2 cellular contexts compared by ENCODE assay signal in genomic region chr4:48342559-48342878, GRCh38.
TF ChIP-seq lines count a peak whose summit lies in the region.

No MANE protein-coding gene starts in this region.

TF ChIP-seq in SK-N-SH, 30 proteins besides CTCF, POLR2A, EP300 and RAD21 (continued from another document):
- TF ChIP-seq SMC3 (IDR thresholded peaks at IDR 0.05; ENCODE audit: low read depth, low read length) = no peak
- TF ChIP-seq GATA2 (CRISPR knock-in tag; IDR thresholded peaks at IDR 0.05) = no peak
- no peak for TF ChIP-seq IRF3 (IDR thresholded peaks at IDR 0.05; ENCODE audit: low read depth, low read length)
- no peak for TF ChIP-seq EZH2phosphoT487 (IDR thresholded peaks at IDR 0.05; ENCODE audit: borderline replicate concordance, low read depth)
- TF ChIP-seq, protein P1, sequence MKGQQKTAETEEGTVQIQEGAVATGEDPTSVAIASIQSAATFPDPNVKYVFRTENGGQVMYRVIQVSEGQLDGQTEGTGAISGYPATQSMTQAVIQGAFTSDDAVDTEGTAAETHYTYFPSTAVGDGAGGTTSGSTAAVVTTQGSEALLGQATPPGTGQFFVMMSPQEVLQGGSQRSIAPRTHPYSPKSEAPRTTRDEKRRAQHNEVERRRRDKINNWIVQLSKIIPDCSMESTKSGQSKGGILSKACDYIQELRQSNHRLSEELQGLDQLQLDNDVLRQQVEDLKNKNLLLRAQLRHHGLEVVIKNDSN (IDR thresholded peaks at IDR 0.05; ENCODE audit: borderline replicate concordance, low read depth) = no peak
- no peak for TF ChIP-seq REST (IDR thresholded peaks at IDR 0.05; ENCODE audit: low read depth, low read length)
- no peak for TF ChIP-seq FOXM1 (IDR thresholded peaks at IDR 0.05; ENCODE audit: low read depth)
- TF ChIP-seq USF2 (IDR thresholded peaks at IDR 0.05; ENCODE audit: borderline replicate concordance, low read depth, low read length) = no peak
- TF ChIP-seq RXRA (IDR thresholded peaks at IDR 0.05; ENCODE audit: borderline replicate concordance, low read depth) = no peak
- TF ChIP-seq TAF1 (IDR thresholded peaks at IDR 0.05; ENCODE audit: borderline replicate concordance, low read depth, low read length) = no peak
- TF ChIP-seq PBX3 (IDR thresholded peaks at IDR 0.05) = no peak
- no peak for TF ChIP-seq TEAD4 (IDR thresholded peaks at IDR 0.05; ENCODE audit: borderline replicate concordance, insufficient read depth)

TF ChIP-seq in H1, 55 proteins besides CTCF, POLR2A, EP300 and RAD21:
- no peak for TF ChIP-seq ATF3 (IDR thresholded peaks at IDR 0.05; ENCODE audit: insufficient read depth, low read depth, low read length)
- TF ChIP-seq BCL11A (IDR thresholded peaks at IDR 0.05; ENCODE audit: low read depth in 2 of 2, low read length in 2 of 2) = no peak
- TF ChIP-seq CREB1 (IDR thresholded peaks at IDR 0.05) = no peak
- no peak for TF ChIP-seq E2F6 (IDR thresholded peaks at IDR 0.05)
- TF ChIP-seq YY1 (IDR thresholded peaks at IDR 0.05; ENCODE audit: low read depth, low read length) = no peak
- TF ChIP-seq RXRA (IDR thresholded peaks at IDR 0.05; ENCODE audit: insufficient read depth, low read depth, low read length) = no peak
- no peak for TF ChIP-seq BACH1 (IDR thresholded peaks at IDR 0.05; ENCODE audit: low read length)
- TF ChIP-seq KDM5A (IDR thresholded peaks at IDR 0.05; ENCODE audit: low read length) = no peak
- TF ChIP-seq, protein P2, sequence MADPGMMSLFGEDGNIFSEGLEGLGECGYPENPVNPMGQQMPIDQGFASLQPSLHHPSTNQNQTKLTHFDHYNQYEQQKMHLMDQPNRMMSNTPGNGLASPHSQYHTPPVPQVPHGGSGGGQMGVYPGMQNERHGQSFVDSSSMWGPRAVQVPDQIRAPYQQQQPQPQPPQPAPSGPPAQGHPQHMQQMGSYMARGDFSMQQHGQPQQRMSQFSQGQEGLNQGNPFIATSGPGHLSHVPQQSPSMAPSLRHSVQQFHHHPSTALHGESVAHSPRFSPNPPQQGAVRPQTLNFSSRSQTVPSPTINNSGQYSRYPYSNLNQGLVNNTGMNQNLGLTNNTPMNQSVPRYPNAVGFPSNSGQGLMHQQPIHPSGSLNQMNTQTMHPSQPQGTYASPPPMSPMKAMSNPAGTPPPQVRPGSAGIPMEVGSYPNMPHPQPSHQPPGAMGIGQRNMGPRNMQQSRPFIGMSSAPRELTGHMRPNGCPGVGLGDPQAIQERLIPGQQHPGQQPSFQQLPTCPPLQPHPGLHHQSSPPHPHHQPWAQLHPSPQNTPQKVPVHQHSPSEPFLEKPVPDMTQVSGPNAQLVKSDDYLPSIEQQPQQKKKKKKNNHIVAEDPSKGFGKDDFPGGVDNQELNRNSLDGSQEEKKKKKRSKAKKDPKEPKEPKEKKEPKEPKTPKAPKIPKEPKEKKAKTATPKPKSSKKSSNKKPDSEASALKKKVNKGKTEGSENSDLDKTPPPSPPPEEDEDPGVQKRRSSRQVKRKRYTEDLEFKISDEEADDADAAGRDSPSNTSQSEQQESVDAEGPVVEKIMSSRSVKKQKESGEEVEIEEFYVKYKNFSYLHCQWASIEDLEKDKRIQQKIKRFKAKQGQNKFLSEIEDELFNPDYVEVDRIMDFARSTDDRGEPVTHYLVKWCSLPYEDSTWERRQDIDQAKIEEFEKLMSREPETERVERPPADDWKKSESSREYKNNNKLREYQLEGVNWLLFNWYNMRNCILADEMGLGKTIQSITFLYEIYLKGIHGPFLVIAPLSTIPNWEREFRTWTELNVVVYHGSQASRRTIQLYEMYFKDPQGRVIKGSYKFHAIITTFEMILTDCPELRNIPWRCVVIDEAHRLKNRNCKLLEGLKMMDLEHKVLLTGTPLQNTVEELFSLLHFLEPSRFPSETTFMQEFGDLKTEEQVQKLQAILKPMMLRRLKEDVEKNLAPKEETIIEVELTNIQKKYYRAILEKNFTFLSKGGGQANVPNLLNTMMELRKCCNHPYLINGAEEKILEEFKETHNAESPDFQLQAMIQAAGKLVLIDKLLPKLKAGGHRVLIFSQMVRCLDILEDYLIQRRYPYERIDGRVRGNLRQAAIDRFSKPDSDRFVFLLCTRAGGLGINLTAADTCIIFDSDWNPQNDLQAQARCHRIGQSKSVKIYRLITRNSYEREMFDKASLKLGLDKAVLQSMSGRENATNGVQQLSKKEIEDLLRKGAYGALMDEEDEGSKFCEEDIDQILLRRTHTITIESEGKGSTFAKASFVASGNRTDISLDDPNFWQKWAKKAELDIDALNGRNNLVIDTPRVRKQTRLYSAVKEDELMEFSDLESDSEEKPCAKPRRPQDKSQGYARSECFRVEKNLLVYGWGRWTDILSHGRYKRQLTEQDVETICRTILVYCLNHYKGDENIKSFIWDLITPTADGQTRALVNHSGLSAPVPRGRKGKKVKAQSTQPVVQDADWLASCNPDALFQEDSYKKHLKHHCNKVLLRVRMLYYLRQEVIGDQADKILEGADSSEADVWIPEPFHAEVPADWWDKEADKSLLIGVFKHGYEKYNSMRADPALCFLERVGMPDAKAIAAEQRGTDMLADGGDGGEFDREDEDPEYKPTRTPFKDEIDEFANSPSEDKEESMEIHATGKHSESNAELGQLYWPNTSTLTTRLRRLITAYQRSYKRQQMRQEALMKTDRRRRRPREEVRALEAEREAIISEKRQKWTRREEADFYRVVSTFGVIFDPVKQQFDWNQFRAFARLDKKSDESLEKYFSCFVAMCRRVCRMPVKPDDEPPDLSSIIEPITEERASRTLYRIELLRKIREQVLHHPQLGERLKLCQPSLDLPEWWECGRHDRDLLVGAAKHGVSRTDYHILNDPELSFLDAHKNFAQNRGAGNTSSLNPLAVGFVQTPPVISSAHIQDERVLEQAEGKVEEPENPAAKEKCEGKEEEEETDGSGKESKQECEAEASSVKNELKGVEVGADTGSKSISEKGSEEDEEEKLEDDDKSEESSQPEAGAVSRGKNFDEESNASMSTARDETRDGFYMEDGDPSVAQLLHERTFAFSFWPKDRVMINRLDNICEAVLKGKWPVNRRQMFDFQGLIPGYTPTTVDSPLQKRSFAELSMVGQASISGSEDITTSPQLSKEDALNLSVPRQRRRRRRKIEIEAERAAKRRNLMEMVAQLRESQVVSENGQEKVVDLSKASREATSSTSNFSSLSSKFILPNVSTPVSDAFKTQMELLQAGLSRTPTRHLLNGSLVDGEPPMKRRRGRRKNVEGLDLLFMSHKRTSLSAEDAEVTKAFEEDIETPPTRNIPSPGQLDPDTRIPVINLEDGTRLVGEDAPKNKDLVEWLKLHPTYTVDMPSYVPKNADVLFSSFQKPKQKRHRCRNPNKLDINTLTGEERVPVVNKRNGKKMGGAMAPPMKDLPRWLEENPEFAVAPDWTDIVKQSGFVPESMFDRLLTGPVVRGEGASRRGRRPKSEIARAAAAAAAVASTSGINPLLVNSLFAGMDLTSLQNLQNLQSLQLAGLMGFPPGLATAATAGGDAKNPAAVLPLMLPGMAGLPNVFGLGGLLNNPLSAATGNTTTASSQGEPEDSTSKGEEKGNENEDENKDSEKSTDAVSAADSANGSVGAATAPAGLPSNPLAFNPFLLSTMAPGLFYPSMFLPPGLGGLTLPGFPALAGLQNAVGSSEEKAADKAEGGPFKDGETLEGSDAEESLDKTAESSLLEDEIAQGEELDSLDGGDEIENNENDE (IDR thresholded peaks at IDR 0.05; ENCODE audit: insufficient replicate concordance, low read length) = no peak
- no peak for TF ChIP-seq JUND (IDR thresholded peaks at IDR 0.05; ENCODE audit: low read length)
- TF ChIP-seq ZNF274 (IDR thresholded peaks at IDR 0.05; ENCODE audit: borderline replicate concordance, extremely low read depth, low read length) = no peak
- no peak for TF ChIP-seq SIN3A (conservative IDR thresholded peaks at IDR 0.05 in 1 of 2, IDR thresholded peaks at IDR 0.05 in 1 of 2; ENCODE audit: low read depth in 1 of 2, low read length in 2 of 2)
TF ChIP-seq in H1: peak in this region for 0.
